Comparison of ENCODE assay signal across 8 cellular contexts in the genomic region with DNA sequence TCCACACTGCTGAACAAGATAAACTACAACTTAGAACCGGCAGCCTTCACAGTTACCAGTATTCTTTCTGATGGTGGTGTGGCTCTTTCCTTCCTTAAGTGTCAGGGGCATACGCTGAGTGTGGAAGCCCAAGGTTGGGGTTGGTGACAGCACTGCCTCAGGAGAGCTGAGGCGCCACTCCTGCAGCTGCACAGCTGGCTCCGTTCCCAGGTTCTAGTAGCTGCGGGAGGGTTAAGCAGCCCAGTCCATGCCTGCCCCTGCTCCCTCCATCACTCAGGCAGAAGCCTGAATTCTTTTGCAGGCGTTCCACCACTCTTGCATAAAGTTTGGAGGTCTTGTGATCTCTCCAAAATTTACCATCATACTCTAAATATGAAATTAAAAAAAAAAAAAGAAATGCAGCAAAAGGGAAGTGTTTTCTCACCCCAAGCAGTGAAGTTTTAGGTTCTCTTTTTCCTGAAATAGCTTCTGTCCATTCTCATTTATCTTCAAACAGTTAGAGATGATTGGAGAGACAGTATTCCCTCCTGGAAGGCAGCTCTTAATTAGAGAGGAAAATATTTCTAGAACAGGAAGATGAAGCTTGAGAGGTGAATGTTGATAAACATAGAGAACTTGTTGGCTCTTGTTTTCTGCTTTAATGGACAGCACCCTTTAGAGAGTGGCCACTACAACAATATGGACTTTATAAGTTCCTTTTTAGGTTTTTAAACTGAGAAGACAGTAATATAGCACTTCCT.
A peak's percentile ranks its signal among the peaks of the same experiment; 100 is the strongest.
DNase-seq lines count a peak whose midpoint lies in the region; ATAC-seq and TF ChIP-seq lines count a peak whose summit lies in the region.

No MANE protein-coding gene starts in this region.

- H3K4me3 ChIP-seq in BLaER1: no peak overlapping the region
- H3K4me3 ChIP-seq in astrocyte of the cerebellum (ENCODE audit: low read depth, low read length): peak overlapping the region; percentile 41
- peak overlapping the region; percentile 16 for H3K4me3 ChIP-seq in skeletal muscle cell (ENCODE audit: low read depth, low read length)

- no peaks in the 10 kb centered on the region for H3K36me3 ChIP-seq in BLaER1

- H3K27ac ChIP-seq in BLaER1: peak overlapping the region; percentile 40

- peak overlapping the region; percentile 62 for H3K4me2 ChIP-seq in BLaER1

- no peak overlapping the region for H3K9ac ChIP-seq in BLaER1

- in situ Hi-C loops in astrocyte of the cerebellum (cut with HindIII; ENCODE audit: low sequenced_read_pairs): no loop called here

- peak; percentile 72 for DNase-seq in NCI-H446 treated with DMSO at 0.1 percent for 48 hours (lab: John Stamatoyannopoulos, UW)
- DNase-seq in astrocyte of the cerebellum (ENCODE audit: low read depth): no peak
- DNase-seq in iPS-NIHi7 (ENCODE audit: extremely low spot score): peak; percentile 31
- no peak for DNase-seq in skeletal muscle cell (ENCODE audit: low read depth)
- DNase-seq in activated CD4-positive, alpha-beta T cell treated with anti-CD3 and anti-CD28 coated beads for 4 hours: no peak

- no peaks in the 10 kb centered on the region for H3K9me3 ChIP-seq in BLaER1

- peak; percentile 67 for ATAC-seq in HG02798 (IDR thresholded peaks at IDR 0.05; ENCODE audit: poor library complexity, unreplicated experiment)
- no peak for ATAC-seq in HG02870 (IDR thresholded peaks at IDR 0.05; ENCODE audit: unreplicated experiment)

- no peaks in the 10 kb centered on the region for H3K27me3 ChIP-seq in BLaER1

- no peak for TF ChIP-seq CTCF in astrocyte of the cerebellum (IDR thresholded peaks at IDR 0.05; ENCODE audit: low read depth, low read length, missing control alignments)

- H4K20me1 ChIP-seq in BLaER1: no peaks in the 10 kb centered on the region

- H3K4me1 ChIP-seq in BLaER1: peaks cover 40% of the 10 kb centered on the region

Comparison
In these comparisons a context has a peak if more than half of its experiments do, and no peak if none do; other contexts are left out.
1. DNase-seq: peak in NCI-H446 treated with DMSO at 0.1 percent for 48 hours (single experiment) and iPS-NIHi7 (single experiment); none in astrocyte of the cerebellum (single experiment), skeletal muscle cell (single experiment) and activated CD4-positive, alpha-beta T cell treated with anti-CD3 and anti-CD28 coated beads for 4 hours (0 of 2).